Comparison of ENCODE assay signal across 11 cellular contexts in the genomic region with DNA sequence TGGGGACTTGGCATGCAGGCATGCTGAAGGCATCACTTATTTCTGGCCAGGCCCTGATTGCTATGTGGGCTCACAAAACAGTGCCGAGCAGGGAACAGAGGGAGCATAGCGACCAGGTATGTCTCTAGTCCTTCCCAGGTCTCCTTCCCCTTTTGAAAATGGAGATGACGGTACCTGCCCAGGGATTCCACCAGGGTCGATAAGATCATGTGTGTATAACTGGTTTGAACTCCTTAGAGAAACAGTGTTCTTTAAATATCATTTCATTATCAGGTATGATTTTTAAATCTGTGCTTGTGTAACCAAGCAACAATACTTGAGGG.
"Had no signal": no experiment of that assay in that cellular context is flagged by ENCODE, and none has a peak within 500 bp of the region (broad histone marks: within the 10 kb centered on the region; RNA-seq: fewer than 3 reads in every experiment).

No MANE protein-coding gene starts in this region.

- H3K27ac ChIP-seq: cardiac muscle cell, heart right ventricle, left ventricle myocardium inferior, transverse colon had no signal

- H3K4me3 Mint-ChIP-seq: activated B cell treated with CpG ODN at 0.5 μM for 24 hours; activated T-cell treated with anti-CD3 and anti-CD28 coated beads, Interleukin-2, amount 50 U/mL, for 24 hours had no signal

- H3K9me3 Mint-ChIP-seq: activated B cell treated with CpG ODN at 0.5 μM for 24 hours had no signal

- H3K36me3 ChIP-seq: cardiac muscle cell, heart right ventricle, left ventricle myocardium inferior, transverse colon had no signal

- H3K9me3 ChIP-seq: heart right ventricle, left ventricle myocardium inferior, SK-N-SH, transverse colon had no signal

- H3K27me3 ChIP-seq: cardiac muscle cell, heart right ventricle, transverse colon had no signal

- H3K4me3 ChIP-seq: cardiac muscle cell, heart right ventricle, left ventricle myocardium inferior, transverse colon had no signal

- H3K27me3 Mint-ChIP-seq: activated B cell treated with CpG ODN at 0.5 μM for 24 hours; activated T-cell treated with anti-CD3 and anti-CD28 coated beads, Interleukin-2, amount 50 U/mL, for 24 hours had no signal

- DNase-seq: activated B cell treated with CpG ODN at 0.5 μM for 24 hours; activated CD4-positive, alpha-beta T cell treated with anti-CD3 and anti-CD28 coated beads, Interleukin-2, amount 50 U/mL, for 1 hour; activated effector memory CD4-positive, alpha-beta T cell treated with anti-CD3 and anti-CD28 coated beads, Interleukin-2, amount 50 U/mL, for 16 hours; activated T-cell treated with anti-CD3 and anti-CD28 coated beads, Interleukin-2, amount 50 U/mL, for 24 hours; heart right ventricle; islet precursor cell; left ventricle myocardium inferior; mesenchymal stem cell; SK-N-SH; transverse colon had no signal

- H3K27ac Mint-ChIP-seq: activated B cell treated with CpG ODN at 0.5 μM for 24 hours; activated T-cell treated with anti-CD3 and anti-CD28 coated beads, Interleukin-2, amount 50 U/mL, for 24 hours had no signal

- ATAC-seq: heart right ventricle had no signal
